In the genomic region with DNA sequence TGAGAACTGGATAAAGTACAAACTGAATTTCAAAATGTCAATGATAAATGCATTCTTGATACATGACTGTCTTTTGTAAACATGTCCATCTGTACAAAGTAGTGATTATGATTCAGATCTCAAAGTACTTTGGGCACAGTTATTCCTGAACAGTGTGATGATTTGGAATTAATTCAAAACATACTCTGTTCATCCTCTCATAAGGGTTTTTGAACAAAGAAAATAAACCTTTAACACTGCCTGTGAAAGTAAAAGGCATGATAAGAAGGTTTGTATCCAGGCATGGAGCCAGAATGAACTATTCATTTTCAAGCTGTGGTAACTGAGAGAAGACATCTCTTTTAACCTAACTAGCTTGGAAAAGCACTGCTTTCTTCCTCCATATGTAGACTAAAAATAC, we compare ENCODE assay signal across 16 cellular contexts. TPM values are rescaled to one million over a fixed set of nuclear protein-coding genes. Genes with fewer than 3 reads are reported as not detected.
DNase-seq lines count a peak whose midpoint lies in the region; ATAC-seq and TF ChIP-seq lines count a peak whose summit lies in the region.
"Had no signal": no experiment of that assay in that cellular context is flagged by ENCODE, and none has a peak within 500 bp of the region (broad histone marks: within the 10 kb centered on the region; RNA-seq: fewer than 3 reads in every experiment).

No MANE protein-coding gene starts in this region.

- H3K4me2 ChIP-seq in H9 (ENCODE audit: insufficient read depth, insufficient read length, low read length): no peak overlapping the region

- H4K91ac ChIP-seq in H9 (ENCODE audit: insufficient read length, low read depth, low read length): no peak overlapping the region

- no peak overlapping the region for H3K4ac ChIP-seq in H9 (ENCODE audit: low read depth, low read length)

- H3K9me3 ChIP-seq in H9 (ENCODE audit: control insufficient read depth, low read depth, low read length): no peaks in the 10 kb centered on the region
- H3K9me3 ChIP-seq: ascending aorta had no signal

- H4K8ac ChIP-seq in H9 (replicated peaks; ENCODE audit: insufficient read length, low read depth, low read length): no peak overlapping the region

- H3K27ac ChIP-seq in H9 (ENCODE audit: insufficient read length, low read depth, low read length): no peak overlapping the region
- H3K27ac ChIP-seq: ascending aorta, HL-60, parathyroid adenoma had no signal

- no peaks in the 10 kb centered on the region for H3K4me1 ChIP-seq in H9 (ENCODE audit: insufficient read depth, low read length)
- H3K4me1 ChIP-seq: ascending aorta, parathyroid adenoma had no signal

- DNase-seq in H9 (no peak), WTC11 (ENCODE audit: low spot score) (no peak), fibroblast of the conjunctiva (ENCODE audit: low read depth) (peak; percentile 10), pons (ENCODE audit: low spot score) (peak; percentile 18), GM10248 (ENCODE audit: extremely low spot score) (no peak), NCI-H69 (lab: John Stamatoyannopoulos, UW) (no peak)
- no peak for DNase-seq in stimulated activated CD8-positive, alpha-beta memory T cell treated with anti-CD3 and anti-CD28 coated beads, Interleukin-4, amount 100 ng/mL, for 48 hours
- DNase-seq: activated T-cell treated with anti-CD3 and anti-CD28 coated beads, Interleukin-2, amount 50 U/mL, for 72 hours; NCI-H1092; stimulated activated CD4-positive, alpha-beta T cell treated with anti-CD3 and anti-CD28 coated beads, Interleukin-2, amount 100 ng/mL, for 48 hours had no signal

- no peaks in the 10 kb centered on the region for H3K27me3 ChIP-seq in H9 (ENCODE audit: insufficient read depth, low read length)
- H3K27me3 ChIP-seq: ascending aorta had no signal

- no peak overlapping the region for H3K56ac ChIP-seq in H9 (ENCODE audit: insufficient read length, low read depth, low read length)

- peaks cover 29 to 33% of the 10 kb centered on the region in 2 experiments for H3K4me1 Mint-ChIP-seq in H9
- peaks cover 17% of the 10 kb centered on the region for H3K4me1 Mint-ChIP-seq in WTC11

- no peak overlapping the region for H3K9ac ChIP-seq in H9 (ENCODE audit: extremely low read depth, insufficient read length, low read length)
- H3K9ac ChIP-seq: parathyroid adenoma had no signal

- no peak overlapping the region for H3K18ac ChIP-seq in H9 (ENCODE audit: insufficient read length, low read depth, low read length)

- no peak for TF ChIP-seq CTCF in H9 (conservative IDR thresholded peaks at IDR 0.05)
- TF ChIP-seq CTCF in WTC11 (IDR thresholded peaks at IDR 0.05): no peak
- TF ChIP-seq CTCF in GM10248 (IDR thresholded peaks at IDR 0.05; ENCODE audit: control extremely low read depth, extremely low read depth, low read depth, missing control alignments): no peak

- no peak overlapping the region for H3K14ac ChIP-seq in H9 (ENCODE audit: insufficient read depth, low read length)

- H3K23ac ChIP-seq in H9 (ENCODE audit: insufficient read length, low read depth, low read length): no peak overlapping the region

- H2BK5ac ChIP-seq in H9 (ENCODE audit: insufficient read length, low read length): no peak overlapping the region

- H4K5ac ChIP-seq in H9 (ENCODE audit: insufficient read length, low read depth, low read length): no peak overlapping the region

- no peaks in the 10 kb centered on the region for H3K79me1 ChIP-seq in H9 (ENCODE audit: insufficient read depth, low read depth, low read length, poor library complexity, severe bottlenecking)

- H2BK12ac ChIP-seq in H9 (ENCODE audit: insufficient read length, low read depth, low read length): no peak overlapping the region

- POLR2A ChIA-PET in WTC11 (lab: Charles Lee) (no interaction called here), GM10248 (lab: Yijun Ruan, JAX) (no interaction called here)

- ATAC-seq in WTC11: no peak
- ATAC-seq in HG03432 (IDR thresholded peaks at IDR 0.05; ENCODE audit: unreplicated experiment): no peak
- ATAC-seq: activated T-cell treated with anti-CD3 and anti-CD28 coated beads, Interleukin-2, amount 50 U/mL, for 72 hours had no signal

- no peak overlapping the region for H2AK5ac ChIP-seq in H9 (ENCODE audit: insufficient read length, low read length)

- H3K27ac Mint-ChIP-seq in H9 (peak overlapping the region; percentile 99; a peak in 3 of 7 replicates), WTC11 (peak overlapping the region; percentile 98)
- H3K27ac Mint-ChIP-seq: activated T-cell treated with anti-CD3 and anti-CD28 coated beads, Interleukin-2, amount 50 U/mL, for 72 hours; stimulated activated naive CD8-positive, alpha-beta T cell treated with anti-CD3 and anti-CD28 coated beads, Interleukin-15, Interleukin-2, amounts not matched to agents 100 ng/mL and 50 ng/mL, for 24 hours had no signal

- H2BK15ac ChIP-seq in H9 (ENCODE audit: low read depth, low read length): no peak overlapping the region

- no peaks in the 10 kb centered on the region for H4K20me1 ChIP-seq in H9 (ENCODE audit: control insufficient read depth, insufficient read depth, insufficient read length)

- H3T11ph ChIP-seq in H9 (ENCODE audit: low read length): no peak overlapping the region

- peaks cover 2 to 7% (median 3%) of the 10 kb centered on the region in 3 experiments; a peak in 3 of 7 replicates for H3K36me3 Mint-ChIP-seq in H9 (ENCODE audit: insufficient read depth in 1 of 3, low read depth in 3 of 3)
- no peaks in the 10 kb centered on the region for H3K36me3 Mint-ChIP-seq in WTC11

- no peaks in the 10 kb centered on the region; the same call in 1 of the 2 replicates for H3K79me2 ChIP-seq in H9 (ENCODE audit: insufficient read depth, low read length)
- H3K79me2 ChIP-seq: parathyroid adenoma had no signal

- H3K23me2 ChIP-seq in H9 (ENCODE audit: insufficient read length, low read depth, low read length, poor library complexity, severe bottlenecking): peaks cover 7% of the 10 kb centered on the region

- no peak overlapping the region for H2BK20ac ChIP-seq in H9 (ENCODE audit: low read depth, low read length, poor library complexity, severe bottlenecking)

- CTCF ChIA-PET in WTC11 (lab: Charles Lee) (no interaction called here), GM10248 (lab: Yijun Ruan, JAX) (no interaction called here)

- peaks cover 3 to 8% of the 10 kb centered on the region in 2 experiments; a peak in 1 of 5 replicates for H3K9me3 Mint-ChIP-seq in H9
- 0 out of 2 replicates have a peak, but pooled peaks cover 4% of the 10 kb centered on the region for H3K9me3 Mint-ChIP-seq in WTC11
- H3K9me3 Mint-ChIP-seq: activated T-cell treated with anti-CD3 and anti-CD28 coated beads, Interleukin-2, amount 50 U/mL, for 72 hours had no signal

- no peak overlapping the region for H2BK120ac ChIP-seq in H9 (ENCODE audit: low read depth, low read length, poor library complexity, severe bottlenecking)

- H2AFZ ChIP-seq in H9 (ENCODE audit: low read length): no peak overlapping the region
- H2AFZ ChIP-seq: parathyroid adenoma had no signal

- H3K4me3 Mint-ChIP-seq in H9 (peak overlapping the region; percentile 88 to 94; a peak in 3 of 5 replicates), WTC11 (0 out of 2 replicates have a peak overlapping the region, but pooled peaks have one; percentile 87)
- H3K4me3 Mint-ChIP-seq: activated T-cell treated with anti-CD3 and anti-CD28 coated beads, Interleukin-2, amount 50 U/mL, for 72 hours; stimulated activated naive CD8-positive, alpha-beta T cell treated with anti-CD3 and anti-CD28 coated beads, Interleukin-15, Interleukin-2, amounts not matched to agents 100 ng/mL and 50 ng/mL, for 24 hours had no signal

- H3K27me3 Mint-ChIP-seq in H9 (ENCODE audit: low read depth): no peaks in the 10 kb centered on the region
- no peaks in the 10 kb centered on the region; the same call in 1 of the 2 replicates for H3K27me3 Mint-ChIP-seq in WTC11 (ENCODE audit: low read depth)
- H3K27me3 Mint-ChIP-seq: stimulated activated naive CD8-positive, alpha-beta T cell treated with anti-CD3 and anti-CD28 coated beads, Interleukin-15, Interleukin-2, amounts not matched to agents 100 ng/mL and 50 ng/mL, for 24 hours had no signal

TF ChIP-seq in WTC11, 78 proteins besides CTCF, POLR2A, EP300 and RAD21 (continues in another document):
- no peak for TF ChIP-seq CBFB (CRISPR knock-in tag; IDR thresholded peaks at IDR 0.05; ENCODE audit: low read depth)
- TF ChIP-seq ZBTB21 (CRISPR knock-in tag; IDR thresholded peaks at IDR 0.05; ENCODE audit: borderline replicate concordance): no peak
- no peak for TF ChIP-seq ZNF232 (CRISPR knock-in tag; IDR thresholded peaks at IDR 0.05)
- TF ChIP-seq MXD4 (CRISPR knock-in tag; IDR thresholded peaks at IDR 0.05; ENCODE audit: borderline replicate concordance): no peak
- no peak for TF ChIP-seq CREM (CRISPR knock-in tag; IDR thresholded peaks at IDR 0.05)
- TF ChIP-seq ZNF423 (CRISPR knock-in tag; IDR thresholded peaks at IDR 0.05): no peak
- TF ChIP-seq, protein P1, sequence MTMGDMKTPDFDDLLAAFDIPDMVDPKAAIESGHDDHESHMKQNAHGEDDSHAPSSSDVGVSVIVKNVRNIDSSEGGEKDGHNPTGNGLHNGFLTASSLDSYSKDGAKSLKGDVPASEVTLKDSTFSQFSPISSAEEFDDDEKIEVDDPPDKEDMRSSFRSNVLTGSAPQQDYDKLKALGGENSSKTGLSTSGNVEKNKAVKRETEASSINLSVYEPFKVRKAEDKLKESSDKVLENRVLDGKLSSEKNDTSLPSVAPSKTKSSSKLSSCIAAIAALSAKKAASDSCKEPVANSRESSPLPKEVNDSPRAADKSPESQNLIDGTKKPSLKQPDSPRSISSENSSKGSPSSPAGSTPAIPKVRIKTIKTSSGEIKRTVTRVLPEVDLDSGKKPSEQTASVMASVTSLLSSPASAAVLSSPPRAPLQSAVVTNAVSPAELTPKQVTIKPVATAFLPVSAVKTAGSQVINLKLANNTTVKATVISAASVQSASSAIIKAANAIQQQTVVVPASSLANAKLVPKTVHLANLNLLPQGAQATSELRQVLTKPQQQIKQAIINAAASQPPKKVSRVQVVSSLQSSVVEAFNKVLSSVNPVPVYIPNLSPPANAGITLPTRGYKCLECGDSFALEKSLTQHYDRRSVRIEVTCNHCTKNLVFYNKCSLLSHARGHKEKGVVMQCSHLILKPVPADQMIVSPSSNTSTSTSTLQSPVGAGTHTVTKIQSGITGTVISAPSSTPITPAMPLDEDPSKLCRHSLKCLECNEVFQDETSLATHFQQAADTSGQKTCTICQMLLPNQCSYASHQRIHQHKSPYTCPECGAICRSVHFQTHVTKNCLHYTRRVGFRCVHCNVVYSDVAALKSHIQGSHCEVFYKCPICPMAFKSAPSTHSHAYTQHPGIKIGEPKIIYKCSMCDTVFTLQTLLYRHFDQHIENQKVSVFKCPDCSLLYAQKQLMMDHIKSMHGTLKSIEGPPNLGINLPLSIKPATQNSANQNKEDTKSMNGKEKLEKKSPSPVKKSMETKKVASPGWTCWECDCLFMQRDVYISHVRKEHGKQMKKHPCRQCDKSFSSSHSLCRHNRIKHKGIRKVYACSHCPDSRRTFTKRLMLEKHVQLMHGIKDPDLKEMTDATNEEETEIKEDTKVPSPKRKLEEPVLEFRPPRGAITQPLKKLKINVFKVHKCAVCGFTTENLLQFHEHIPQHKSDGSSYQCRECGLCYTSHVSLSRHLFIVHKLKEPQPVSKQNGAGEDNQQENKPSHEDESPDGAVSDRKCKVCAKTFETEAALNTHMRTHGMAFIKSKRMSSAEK (CRISPR knock-in tag; IDR thresholded peaks at IDR 0.05; ENCODE audit: borderline replicate concordance): no peak
- no peak for TF ChIP-seq ZNF396 (CRISPR knock-in tag; IDR thresholded peaks at IDR 0.05; ENCODE audit: borderline replicate concordance)

RNA-seq across cellular contexts. Expression of a gene that starts 0.9 kb away (rescaled TPM):
- total RNA-seq in H9 (2021): 22.3 and 22.4 TPM in 2 replicates
- total RNA-seq in WTC11 (2021): 10.5 to 11.5 TPM (median 10.9 TPM) in 3 replicates
- total RNA-seq: SK-MEL-5 had no signal

Comparison
In these comparisons a context has a peak if more than half of its experiments do, and no peak if none do; other contexts are left out.
1. DNase-seq: peak in fibroblast of the conjunctiva (single experiment) and pons (single experiment); none in H9 (single experiment), WTC11 (single experiment), stimulated activated CD8-positive, alpha-beta memory T cell treated with anti-CD3 and anti-CD28 coated beads, Interleukin-4, amount 100 ng/mL, for 48 hours (single experiment), GM10248 (single experiment) and NCI-H69 (single experiment).